In genomic region chr7:5897371-5897919, GRCh38 we compare ENCODE assay signal across 14 cellular contexts. TPM values are rescaled to one million over a fixed set of nuclear protein-coding genes. Genes with fewer than 3 reads are reported as not detected.
DNase-seq lines count a peak whose midpoint lies in the region; ATAC-seq and TF ChIP-seq lines count a peak whose summit lies in the region.
"Not testable (repeated sequence)": the region's sequence is repeated elsewhere in the genome, so short reads cannot be mapped to it uniquely, and the experiment has no call there.
"Had no signal": no experiment of that assay in that cellular context is flagged by ENCODE, and none has a peak within 500 bp of the region (broad histone marks: within the 10 kb centered on the region; RNA-seq: fewer than 3 reads in every experiment).

No MANE protein-coding gene starts in this region.

- not testable (repeated sequence) for H2AFZ ChIP-seq in Loucy (ENCODE audit: low read length)

- not testable (repeated sequence) for H4K8ac ChIP-seq in mesendoderm (ENCODE audit: low read depth, low read length)

- peak overlapping the region; percentile 70 for H3K4me3 ChIP-seq in Loucy (ENCODE audit: low read length, poor library complexity, severe bottlenecking)
- not testable (repeated sequence) for H3K4me3 ChIP-seq in mesendoderm (ENCODE audit: low read length); psoas muscle

- H4K5ac ChIP-seq in mesendoderm (ENCODE audit: low read length) = not testable (repeated sequence)

- not testable (repeated sequence) for H3K9ac ChIP-seq in Loucy (ENCODE audit: low read depth, low read length, poor library complexity, severe bottlenecking); mesendoderm (ENCODE audit: low read length)

- H3K4me1 Mint-ChIP-seq in activated T-helper 1 cell treated with anti-CD3 and anti-CD28 coated beads, Interleukin-12 subunit alpha, Interleukin-12 subunit beta, Interleukin-2, Interleukin-4 antibody, amounts not matched to agents 30 ng/mL and 10 ng/mL and 1 ng/mL, durations not matched to agents 14 hours and 24 hours and 36 hours (ENCODE audit: low read depth); effector memory CD8-positive, alpha-beta T cell (ENCODE audit: low read depth in 2 of 2): not testable (repeated sequence)

- H3K36me3 ChIP-seq in Loucy (ENCODE audit: insufficient read depth, low read length); mesendoderm (ENCODE audit: control insufficient read depth, insufficient read depth, low read length); psoas muscle (ENCODE audit: insufficient read depth in 1 of 2, low read depth in 1 of 2): not testable (repeated sequence)

- H3K18ac ChIP-seq in mesendoderm (ENCODE audit: low read length) = not testable (repeated sequence)

- H3K23ac ChIP-seq in mesendoderm (ENCODE audit: low read length) = not testable (repeated sequence)

- not testable (repeated sequence) for ATAC-seq in effector memory CD8-positive, alpha-beta T cell (replicated peaks)
- ATAC-seq in psoas muscle = peak in 3 of 4 donors; percentile 55 to 87 (median 69)

- not testable (repeated sequence) for H3K9me2 ChIP-seq in Loucy (replicated peaks; ENCODE audit: low read depth, low read length)

- H3K27ac Mint-ChIP-seq in activated T-helper 1 cell treated with anti-CD3 and anti-CD28 coated beads, Interleukin-12 subunit alpha, Interleukin-12 subunit beta, Interleukin-2, Interleukin-4 antibody, amounts not matched to agents 30 ng/mL and 10 ng/mL and 1 ng/mL, durations not matched to agents 14 hours and 24 hours and 36 hours = not testable (repeated sequence)
- H3K27ac Mint-ChIP-seq in effector memory CD8-positive, alpha-beta T cell = peak overlapping the region in 1 of 2 donors; percentile 75

- H3K79me2 ChIP-seq in Loucy (ENCODE audit: insufficient read depth, low read length); mesendoderm (ENCODE audit: control insufficient read depth, insufficient read depth, low read length): not testable (repeated sequence)

- not testable (repeated sequence) for H3K56ac ChIP-seq in mesendoderm (ENCODE audit: low read length)

- not testable (repeated sequence) for H3K4ac ChIP-seq in mesendoderm (ENCODE audit: low read depth, low read length)

- H4K20me1 ChIP-seq in Loucy (ENCODE audit: insufficient read depth, low read length, poor library complexity, severe bottlenecking) = not testable (repeated sequence)

- H2AK5ac ChIP-seq in mesendoderm (ENCODE audit: low read length) = not testable (repeated sequence)

- not testable (repeated sequence) for H3K9me3 Mint-ChIP-seq in activated T-helper 1 cell treated with anti-CD3 and anti-CD28 coated beads, Interleukin-12 subunit alpha, Interleukin-12 subunit beta, Interleukin-2, Interleukin-4 antibody, amounts not matched to agents 30 ng/mL and 10 ng/mL and 1 ng/mL, durations not matched to agents 14 hours and 24 hours and 36 hours; effector memory CD8-positive, alpha-beta T cell

- not testable (repeated sequence) for H3K27me3 ChIP-seq in Loucy (ENCODE audit: insufficient read depth, low read length, poor library complexity, severe bottlenecking); mesendoderm (ENCODE audit: insufficient read depth, low read length, poor library complexity); psoas muscle (ENCODE audit: insufficient read depth in 3 of 3, low read length in 2 of 3)

- H3F3A ChIP-seq in Loucy (ENCODE audit: low read depth) = not testable (repeated sequence)

- peak overlapping the region; percentile 67 for H3K4me3 Mint-ChIP-seq in activated T-helper 1 cell treated with anti-CD3 and anti-CD28 coated beads, Interleukin-12 subunit alpha, Interleukin-12 subunit beta, Interleukin-2, Interleukin-4 antibody, amounts not matched to agents 30 ng/mL and 10 ng/mL and 1 ng/mL, durations not matched to agents 14 hours and 24 hours and 36 hours
- peak overlapping the region; percentile 55 to 75 for H3K4me3 Mint-ChIP-seq in effector memory CD8-positive, alpha-beta T cell

- H3K4me1 ChIP-seq in Loucy (ENCODE audit: insufficient read depth, low read length, poor library complexity, severe bottlenecking); mesendoderm (ENCODE audit: control insufficient read depth, low read depth, low read length); psoas muscle: not testable (repeated sequence)

- not testable (repeated sequence) for H2BK120ac ChIP-seq in mesendoderm (ENCODE audit: low read depth, low read length)

- intact Hi-C loops in activated T-helper 1 cell treated with anti-CD3 and anti-CD28 coated beads, Interleukin-12 subunit alpha, Interleukin-12 subunit beta, Interleukin-2, Interleukin-4 antibody, amounts not matched to agents 30 ng/mL and 10 ng/mL and 1 ng/mL, durations not matched to agents 14 hours and 24 hours and 36 hours (cut with micrococcal nuclease); psoas muscle (cut with DNase I): not testable (repeated sequence)

- WGBS in mesendoderm (ENCODE audit: extremely low coverage, insufficient coverage, low lambda C conversion rate) = no CpG with 5 or more reads among the region's 13 CpGs
- WGBS in psoas muscle, 3 donors = 44 to 85% (median 75%) methylated on average over 5 to 12 of the region's 13 CpGs

- not testable (repeated sequence) for H3K27me3 Mint-ChIP-seq in activated T-helper 1 cell treated with anti-CD3 and anti-CD28 coated beads, Interleukin-12 subunit alpha, Interleukin-12 subunit beta, Interleukin-2, Interleukin-4 antibody, amounts not matched to agents 30 ng/mL and 10 ng/mL and 1 ng/mL, durations not matched to agents 14 hours and 24 hours and 36 hours (ENCODE audit: insufficient read depth); effector memory CD8-positive, alpha-beta T cell

- not testable (repeated sequence) for H2BK15ac ChIP-seq in mesendoderm (replicated peaks; ENCODE audit: low read depth)

- not testable (repeated sequence) for H3K9me3 ChIP-seq in Loucy (ENCODE audit: insufficient read depth, low read depth, low read length); psoas muscle

- peak overlapping the region; percentile 46 for H3K4me2 ChIP-seq in Loucy (ENCODE audit: low read depth, low read length, poor library complexity, severe bottlenecking)
- not testable (repeated sequence) for H3K4me2 ChIP-seq in mesendoderm (ENCODE audit: low read length)

- not testable (repeated sequence) for TF ChIP-seq CTCF in Loucy (conservative IDR thresholded peaks at IDR 0.05; ENCODE audit: low read length); psoas muscle (IDR thresholded peaks at IDR 0.05)

- peak; percentile 48 for DNase-seq in COLO668 (lab: John Stamatoyannopoulos, UW; ENCODE audit: unreplicated experiment)
- DNase-seq in NCI-H2227 treated with DMSO at 0.1 percent for 48 hours (lab: John Stamatoyannopoulos, UW) = peak; percentile 57
- peak; percentile 29 for DNase-seq in SW480 (ENCODE audit: low spot score)
- not testable (repeated sequence) for DNase-seq in activated T-helper 1 cell treated with anti-CD3 and anti-CD28 coated beads, Interleukin-12 subunit alpha, Interleukin-12 subunit beta, Interleukin-2, Interleukin-4 antibody, amounts not matched to agents 30 ng/mL and 10 ng/mL and 1 ng/mL, durations not matched to agents 14 hours and 24 hours and 36 hours (ENCODE audit: low spot score); effector memory CD8-positive, alpha-beta T cell; psoas muscle
- DNase-seq in mesendoderm = peak; percentile 1

- not testable (repeated sequence) for H2BK5ac ChIP-seq in mesendoderm (ENCODE audit: low read length)

- H3K27ac ChIP-seq in mesendoderm (ENCODE audit: low read depth, low read length); psoas muscle: not testable (repeated sequence)

- H3K79me1 ChIP-seq in mesendoderm (ENCODE audit: low read length) = not testable (repeated sequence)

- H3K36me3 Mint-ChIP-seq in activated T-helper 1 cell treated with anti-CD3 and anti-CD28 coated beads, Interleukin-12 subunit alpha, Interleukin-12 subunit beta, Interleukin-2, Interleukin-4 antibody, amounts not matched to agents 30 ng/mL and 10 ng/mL and 1 ng/mL, durations not matched to agents 14 hours and 24 hours and 36 hours (ENCODE audit: low read depth) = not testable (repeated sequence)
- H3K36me3 Mint-ChIP-seq in effector memory CD8-positive, alpha-beta T cell (ENCODE audit: insufficient read depth) = peaks cover 13% of the 10 kb centered on the region

RNA-seq across cellular contexts. Expression of gene CCZ1, which starts 1.1 kb away (rescaled TPM):
- 101 and 111 TPM in 2 replicates for total RNA-seq in activated T-helper 1 cell treated with anti-CD3 and anti-CD28 coated beads, Interleukin-12 subunit alpha, Interleukin-12 subunit beta, Interleukin-2, Interleukin-4 antibody, amounts not matched to agents 30 ng/mL and 10 ng/mL and 1 ng/mL, durations not matched to agents 14 hours and 24 hours and 36 hours
- polyA plus RNA-seq in mesendoderm (2013, experiment 1 of 2) = 130 TPM
- polyA plus RNA-seq in mesendoderm (2013, experiment 2 of 2) = 129 TPM
- total RNA-seq in psoas muscle = 10 to 100 TPM; 36.0 to 59.7 (median 42.9) TPM
- 10 to 100 TPM; 37.6 to 94.2 (median 51.7) TPM for polyA plus RNA-seq in psoas muscle

RNA-seq across cellular contexts. Expression of gene OCM, which starts 16.8 kb away (rescaled TPM):
- not detected in 2 replicates for total RNA-seq in activated T-helper 1 cell treated with anti-CD3 and anti-CD28 coated beads, Interleukin-12 subunit alpha, Interleukin-12 subunit beta, Interleukin-2, Interleukin-4 antibody, amounts not matched to agents 30 ng/mL and 10 ng/mL and 1 ng/mL, durations not matched to agents 14 hours and 24 hours and 36 hours
- polyA plus RNA-seq in mesendoderm (2013, experiment 1 of 2) = 0.08 TPM
- not detected for polyA plus RNA-seq in mesendoderm (2013, experiment 2 of 2)
- not detected for total RNA-seq in psoas muscle
- polyA plus RNA-seq in psoas muscle = not detected
- total RNA-seq: astrocyte, Calu3, esophagus mucosa, pulmonary artery endothelial cell, Right ventricle myocardium inferior, vagina had no signal
